In genomic region chr11:27524155-27524554, GRCh38 we compare ENCODE assay signal across 10 cellular contexts. TPM values are rescaled to one million over a fixed set of nuclear protein-coding genes. Genes with fewer than 3 reads are reported as not detected.
DNase-seq lines count a peak whose midpoint lies in the region; ATAC-seq and TF ChIP-seq lines count a peak whose summit lies in the region.
"Had no signal": no experiment of that assay in that cellular context is flagged by ENCODE, and none has a peak within 500 bp of the region (broad histone marks: within the 10 kb centered on the region; RNA-seq: fewer than 3 reads in every experiment).

No MANE protein-coding gene starts in this region.

- no peaks in the 10 kb centered on the region for H3K4me1 ChIP-seq in IMR-90 (ENCODE audit: control insufficient read depth, insufficient read depth, low read length)
- peaks cover 3% of the 10 kb centered on the region for H3K4me1 ChIP-seq in adipocyte (ENCODE audit: control insufficient read depth, insufficient read depth, low read length)
- H3K4me1 ChIP-seq in suprapubic skin = peaks cover 20% of the 10 kb centered on the region

- no peak overlapping the region for H3K14ac ChIP-seq in IMR-90 (replicated peaks; ENCODE audit: low read depth, low read length)

- no peak overlapping the region for H2BK5ac ChIP-seq in IMR-90 (ENCODE audit: low read depth, low read length, poor library complexity, severe bottlenecking)

- H3K9me3 Mint-ChIP-seq in effector memory CD8-positive, alpha-beta T cell = no peaks in the 10 kb centered on the region

- no peaks in the 10 kb centered on the region for H3K9me1 ChIP-seq in IMR-90 (ENCODE audit: insufficient read depth, low read length)

- no peaks in the 10 kb centered on the region for H3K4me1 Mint-ChIP-seq in effector memory CD8-positive, alpha-beta T cell (ENCODE audit: low read depth in 2 of 2)

- H3K27me3 ChIP-seq in IMR-90 (ENCODE audit: control insufficient read depth, insufficient read depth, low read length) (no peaks in the 10 kb centered on the region), adipocyte (replicated peaks; ENCODE audit: control insufficient read depth, insufficient read depth, low read length) (no peaks in the 10 kb centered on the region), kidney epithelial cell (ENCODE audit: control insufficient read depth, insufficient read depth, low read length) (no peaks in the 10 kb centered on the region), suprapubic skin (no peaks in the 10 kb centered on the region)

- H3K36me3 Mint-ChIP-seq in effector memory CD8-positive, alpha-beta T cell (ENCODE audit: insufficient read depth) = no peaks in the 10 kb centered on the region

- H3K9me3 ChIP-seq in IMR-90 (ENCODE audit: control insufficient read depth, insufficient read depth, low read length) = no peaks in the 10 kb centered on the region
- H3K9me3 ChIP-seq in adipocyte (ENCODE audit: control insufficient read depth, low read length) = no peaks in the 10 kb centered on the region
- H3K9me3 ChIP-seq in suprapubic skin = no peaks in the 10 kb centered on the region

- no TSS peak for BruUV-seq in IMR-90 (replicated peaks; lab: Mats Ljungman, UMichigan)

- no peak for TF ChIP-seq POLR2A in IMR-90 (IDR thresholded peaks at IDR 0.05; ENCODE audit: low read depth, low read length)
- TF ChIP-seq POLR2A in suprapubic skin (IDR thresholded peaks at IDR 0.05) = no peak

- H3K4ac ChIP-seq in IMR-90 (ENCODE audit: low read depth, low read length) = no peak overlapping the region

- TF ChIP-seq EP300 in suprapubic skin (IDR thresholded peaks at IDR 0.05) = no peak

- H2AFZ ChIP-seq in IMR-90 (replicated peaks; ENCODE audit: low read length, poor library complexity) = no peak overlapping the region

- WGBS in IMR-90 (ENCODE audit: extremely low coverage in 2 of 2, insufficient read length in 1 of 2), 2 experiments = no CpG with 5 or more reads among the region's 5 CpGs
- WGBS in suprapubic skin = 46% methylated on average over 5 of the region's 5 CpGs

- H3K9ac ChIP-seq in IMR-90 (ENCODE audit: low read depth, low read length) (no peak overlapping the region), adipocyte (ENCODE audit: low read length) (no peak overlapping the region)

- TF ChIP-seq RAD21 in IMR-90 (IDR thresholded peaks at IDR 0.05; ENCODE audit: low read length) = no peak; the same call in 1 of the 2 replicates

- no peak overlapping the region for H2AK9ac ChIP-seq in IMR-90 (replicated peaks; ENCODE audit: low read depth, low read length, poor library complexity)

- no peak overlapping the region for H3K4me2 ChIP-seq in IMR-90 (ENCODE audit: low read depth, low read length)

- no peak overlapping the region for H3K23ac ChIP-seq in IMR-90 (ENCODE audit: low read depth, low read length)

- CTCF ChIA-PET in IMR-90 (lab: Yijun Ruan, JAX) = interaction anchor here (0.5 to 1.3 kb wide), 3 partner anchors 11 to 1801 kb away, joined by 3 to 9 read pairs (median 3); no protein-coding TSS in a partner anchor

- H3K36me3 ChIP-seq in IMR-90 (ENCODE audit: control insufficient read depth, insufficient read depth, low read length) (no peaks in the 10 kb centered on the region), adipocyte (ENCODE audit: control insufficient read depth, insufficient read depth, low read length, severe bottlenecking) (no peaks in the 10 kb centered on the region), kidney epithelial cell (ENCODE audit: control insufficient read depth, insufficient read depth, low read length) (no peaks in the 10 kb centered on the region), suprapubic skin (no peaks in the 10 kb centered on the region)

- no peak overlapping the region; the same call in 1 of the 2 replicates for H2BK20ac ChIP-seq in IMR-90 (ENCODE audit: low read depth, low read length)

- no peak overlapping the region for H3K4me3 Mint-ChIP-seq in effector memory CD8-positive, alpha-beta T cell

- no peak overlapping the region for H3K18ac ChIP-seq in IMR-90 (ENCODE audit: low read depth, low read length)

- no peak overlapping the region for H3K4me3 ChIP-seq in IMR-90 (ENCODE audit: insufficient read depth, low read depth, low read length)
- H3K4me3 ChIP-seq in adipocyte (ENCODE audit: low read length) = no peak overlapping the region
- H3K4me3 ChIP-seq in kidney epithelial cell (ENCODE audit: low read depth, low read length) = no peak overlapping the region
- no peak overlapping the region for H3K4me3 ChIP-seq in suprapubic skin

- in situ Hi-C loops in IMR-90 (cut with MboI; ENCODE audit: low sequenced_read_pairs) = loop anchor here (25.0 kb wide), 1 partner anchor 1813 kb away; no protein-coding TSS in a partner anchor

- intact Hi-C loops in IMR-90 (cut with micrococcal nuclease) = no loop called here

- H3K27me3 Mint-ChIP-seq in effector memory CD8-positive, alpha-beta T cell = peaks cover 1 to 5% of the 10 kb centered on the region in 2 donors

- peak; percentile 57 for DNase-seq in Daoy (ENCODE audit: low read depth)
- peak; percentile 66 for DNase-seq in IMR-90
- peak; percentile 39 for DNase-seq in adipocyte (ENCODE audit: low read depth)
- DNase-seq in kidney epithelial cell (ENCODE audit: low read depth) = peak; percentile 10
- DNase-seq in NCI-H1092 treated with DMSO at 0.1 percent for 48 hours (lab: John Stamatoyannopoulos, UW) = no peak
- DNase-seq in suprapubic skin (ENCODE audit: low spot score in 2 of 2) = no peak
- no peak for DNase-seq in effector memory CD8-positive, alpha-beta T cell
- no peak for DNase-seq in hepatic stellate cell (ENCODE audit: low spot score)
- DNase-seq: activated CD4-positive, alpha-beta T cell treated with anti-CD3 and anti-CD28 coated beads, Interleukin-2, amount 50 U/mL, for 4 hours; stimulated activated CD8-positive, alpha-beta memory T cell treated with anti-CD3 and anti-CD28 coated beads, Interleukin-4, amount 100 ng/mL, for 48 hours had no signal

- no peak overlapping the region for H2BK120ac ChIP-seq in IMR-90 (ENCODE audit: low read depth, low read length)

- H4K5ac ChIP-seq in IMR-90 (ENCODE audit: low read depth, low read length) = no peak overlapping the region

- no peaks in the 10 kb centered on the region for H4K20me1 ChIP-seq in IMR-90 (ENCODE audit: insufficient read depth, low read length)

- no peaks in the 10 kb centered on the region; a peak in 1 of 4 replicates for H3K79me1 ChIP-seq in IMR-90 (ENCODE audit: low read depth in 1 of 2, low read length in 2 of 2)

- no peak overlapping the region for H4K8ac ChIP-seq in IMR-90 (ENCODE audit: low read depth in 2 of 2, low read length in 2 of 2)

- no peak overlapping the region for H2BK15ac ChIP-seq in IMR-90 (ENCODE audit: low read depth, low read length)

- POLR2A ChIA-PET in IMR-90 (lab: Charles Lee; ENCODE audit: unreplicated experiment) = no interaction called here

- no peak overlapping the region for H4K91ac ChIP-seq in IMR-90 (ENCODE audit: insufficient read depth, low read depth, low read length)

- H3K56ac ChIP-seq in IMR-90 (ENCODE audit: extremely low read depth, insufficient read depth, low read length) = no peak overlapping the region

- dilution Hi-C loops in IMR-90 (cut with HindIII; ENCODE audit: low sequenced_read_pairs, unreplicated experiment) = no loop called here

- no peak overlapping the region for H2AK5ac ChIP-seq in IMR-90 (ENCODE audit: low read depth, low read length)

- no peak overlapping the region for H3K27ac ChIP-seq in IMR-90 (ENCODE audit: insufficient read depth, low read length)
- no peak overlapping the region for H3K27ac ChIP-seq in suprapubic skin

- TF ChIP-seq CTCF in IMR-90 (conservative IDR thresholded peaks at IDR 0.05; ENCODE audit: low read depth, low read length) (peak; percentile 33), kidney epithelial cell (IDR thresholded peaks at IDR 0.05; ENCODE audit: insufficient read depth, low read length, poor library complexity, severe bottlenecking) (peak; percentile 33), suprapubic skin (IDR thresholded peaks at IDR 0.05) (no peak)

- no peak overlapping the region for H3K27ac Mint-ChIP-seq in effector memory CD8-positive, alpha-beta T cell

- peak; percentile 78 for ATAC-seq in IMR-90 (ENCODE audit: low read depth)
- no peak for ATAC-seq in effector memory CD8-positive, alpha-beta T cell (replicated peaks)

TF ChIP-seq in IMR-90, 13 proteins besides CTCF, POLR2A, EP300 and RAD21:
- TF ChIP-seq FOS (IDR thresholded peaks at IDR 0.05; ENCODE audit: low read depth, low read length) (peak; percentile 25; the same call in 1 of the 2 replicates), MAZ (IDR thresholded peaks at IDR 0.05; ENCODE audit: borderline replicate concordance, low read depth, low read length) (no peak)

RNA-seq across cellular contexts. Expression of gene LIN7C, which starts 17.6 kb away (rescaled TPM):
- total RNA-seq in Daoy (2014; rRNA removed; shearing (Covaris generic)) = 44.2 and 45.3 TPM in 2 replicates
- 25.5 and 58.3 TPM in 2 replicates for total RNA-seq in IMR-90 (2012; rRNA removed)
- 7.4 and 12.2 TPM in 2 replicates for polyA plus RNA-seq in IMR-90 (2012; rRNA removed)
- 2.7 and 4.2 TPM in 2 replicates for polyA plus RNA-seq in IMR-90 (2012; cell fraction: cytosol; rRNA removed)
- 2.0 and 6.9 TPM in 2 replicates for polyA plus RNA-seq in IMR-90 (2012; cell fraction: nucleus; rRNA removed; ENCODE audit: low replicate concordance)
- 38.4 and 41.4 TPM in 2 replicates for total RNA-seq in kidney epithelial cell
- total RNA-seq in suprapubic skin = 10 to 100 TPM; 31.7 to 45.5 (median 42.6) TPM

RNA-seq across cellular contexts. Expression of gene LGR4, which starts 51.6 kb away (rescaled TPM):
- 54.8 and 59.3 TPM in 2 replicates for total RNA-seq in Daoy (2014; rRNA removed; shearing (Covaris generic))
- total RNA-seq in IMR-90 (2012; rRNA removed) (6.8 and 8.1 TPM in 2 replicates), kidney epithelial cell (15.9 and 16.2 TPM in 2 replicates), suprapubic skin (100 to 1,000 TPM in 1 of 4 donors, 10 to 100 TPM in 3; 54.7 to 143 (median 66.4) TPM)
- polyA plus RNA-seq in IMR-90 (2012; rRNA removed) = 2.2 and 2.9 TPM in 2 replicates
- 0.85 and 0.88 TPM in 2 replicates for polyA plus RNA-seq in IMR-90 (2012; cell fraction: cytosol; rRNA removed)
- 2.3 and 9.8 TPM in 2 replicates for polyA plus RNA-seq in IMR-90 (2012; cell fraction: nucleus; rRNA removed; ENCODE audit: low replicate concordance)

Comparison
In these comparisons a context has a peak if more than half of its experiments do, and no peak if none do; other contexts are left out.
1. DNase-seq: peak in Daoy (single experiment), IMR-90 (single experiment), adipocyte (single experiment) and kidney epithelial cell (single experiment); none in NCI-H1092 treated with DMSO at 0.1 percent for 48 hours (single experiment), suprapubic skin (0 of 2), effector memory CD8-positive, alpha-beta T cell (0 of 3) and hepatic stellate cell (single experiment).
2. CTCF ChIP-seq: peak in IMR-90 (single experiment) and kidney epithelial cell (single experiment); none in suprapubic skin (0 of 2).